Comparison of ENCODE assay signal across 20 cellular contexts in genomic region chr18:2776596-2776995, GRCh38.
A peak's percentile ranks its signal among the peaks of the same experiment; 100 is the strongest.
DNase-seq lines count a peak whose midpoint lies in the region; ATAC-seq lines count a peak whose summit lies in the region.
"Had no signal": no experiment of that assay in that cellular context is flagged by ENCODE, and none has a peak within 500 bp of the region (broad histone marks: within the 10 kb centered on the region; RNA-seq: fewer than 3 reads in every experiment).

No MANE protein-coding gene starts in this region.

- H3K27me3 ChIP-seq in BLaER1: no peaks in the 10 kb centered on the region

- no peaks in the 10 kb centered on the region for H3K9me3 ChIP-seq in BLaER1
- H3K9me3 ChIP-seq: SK-N-SH had no signal

- peak overlapping the region; percentile 45 for H3K4me2 ChIP-seq in BLaER1
- H3K4me2 ChIP-seq: SK-N-SH had no signal

- peaks cover 86% of the 10 kb centered on the region for H3K36me3 ChIP-seq in BLaER1

- no peak overlapping the region for H3K4me3 Mint-ChIP-seq in central memory CD8-positive, alpha-beta T cell
- H3K4me3 Mint-ChIP-seq in stimulated activated memory B cell treated with anti-CD40 and anti-IgM and Interleukin-4, amounts not matched to agents 10 μg/mL and 1 μg/mL and 100 μg/mL, for 72 hours: no peak overlapping the region
- H3K4me3 Mint-ChIP-seq: H9, HFFc6 had no signal

- H3K9me3 Mint-ChIP-seq in central memory CD8-positive, alpha-beta T cell: no peaks in the 10 kb centered on the region
- H3K9me3 Mint-ChIP-seq in stimulated activated memory B cell treated with anti-CD40 and anti-IgM and Interleukin-4, amounts not matched to agents 10 μg/mL and 1 μg/mL and 100 μg/mL, for 72 hours: no peaks in the 10 kb centered on the region
- H3K9me3 Mint-ChIP-seq: H9, HFFc6 had no signal

- H3K36me3 Mint-ChIP-seq in central memory CD8-positive, alpha-beta T cell (ENCODE audit: insufficient read depth): peaks cover 76% of the 10 kb centered on the region
- peaks cover 46% of the 10 kb centered on the region for H3K36me3 Mint-ChIP-seq in stimulated activated memory B cell treated with anti-CD40 and anti-IgM and Interleukin-4, amounts not matched to agents 10 μg/mL and 1 μg/mL and 100 μg/mL, for 72 hours

- DNase-seq in OCI-M1 (lab: John Stamatoyannopoulos, UW): peak; percentile 11
- no peak for DNase-seq in central memory CD8-positive, alpha-beta T cell (ENCODE audit: low spot score in 2 of 2)
- peak; percentile 76 for DNase-seq in pulmonary artery endothelial cell (ENCODE audit: low read depth, low spot score)
- DNase-seq in NCI-H1105 treated with DMSO at 0.1 percent for 48 hours (lab: John Stamatoyannopoulos, UW): no peak
- DNase-seq: DMS79 treated with DMSO at 0.1 percent for 48 hours, H9, HFFc6, NCI-H1417, NCI-H187, NCI-H2227 treated with DMSO at 0.1 percent for 48 hours, NCI-H510A, SIG-M5, SK-N-SH had no signal

- H3K4me3 ChIP-seq in BLaER1: no peak overlapping the region
- H3K4me3 ChIP-seq: K562 had no signal

- H3K4me1 Mint-ChIP-seq in central memory CD8-positive, alpha-beta T cell: peaks cover 5% of the 10 kb centered on the region
- H3K4me1 Mint-ChIP-seq in stimulated activated memory B cell treated with anti-CD40 and anti-IgM and Interleukin-4, amounts not matched to agents 10 μg/mL and 1 μg/mL and 100 μg/mL, for 72 hours: no peaks in the 10 kb centered on the region
- H3K4me1 Mint-ChIP-seq: H9 had no signal

- peak overlapping the region; percentile 61 for H3K27ac Mint-ChIP-seq in central memory CD8-positive, alpha-beta T cell (ENCODE audit: low read depth)
- H3K27ac Mint-ChIP-seq in stimulated activated memory B cell treated with anti-CD40 and anti-IgM and Interleukin-4, amounts not matched to agents 10 μg/mL and 1 μg/mL and 100 μg/mL, for 72 hours: no peak overlapping the region
- H3K27ac Mint-ChIP-seq: H9, HFFc6 had no signal

- no peak overlapping the region for H3K9ac ChIP-seq in BLaER1
- H3K9ac ChIP-seq: SK-N-SH had no signal

- H3K4me1 ChIP-seq in BLaER1: peaks cover 11% of the 10 kb centered on the region

- no peak for ATAC-seq in central memory CD8-positive, alpha-beta T cell (replicated peaks; ENCODE audit: extremely low read depth, poor library complexity, severe bottlenecking)
- ATAC-seq in stimulated activated memory B cell treated with anti-CD40 and anti-IgM and Interleukin-4, amounts not matched to agents 10 μg/mL and 1 μg/mL and 100 μg/mL, for 72 hours: no peak
- ATAC-seq in GM19023 (IDR thresholded peaks at IDR 0.05; ENCODE audit: unreplicated experiment): no peak
- ATAC-seq: HepG2, K562, Panc1 had no signal

- no peak overlapping the region for H3K27ac ChIP-seq in BLaER1
- H3K27ac ChIP-seq: HL-60 had no signal

- H3K27me3 Mint-ChIP-seq in central memory CD8-positive, alpha-beta T cell: no peaks in the 10 kb centered on the region
- H3K27me3 Mint-ChIP-seq in stimulated activated memory B cell treated with anti-CD40 and anti-IgM and Interleukin-4, amounts not matched to agents 10 μg/mL and 1 μg/mL and 100 μg/mL, for 72 hours: no peaks in the 10 kb centered on the region

- H4K20me1 ChIP-seq in BLaER1: no peaks in the 10 kb centered on the region

Comparison
In these comparisons a context has a peak if more than half of its experiments do, and no peak if none do; other contexts are left out.
1. DNase-seq: peak in OCI-M1 (single experiment) and pulmonary artery endothelial cell (single experiment); none in central memory CD8-positive, alpha-beta T cell (0 of 2) and NCI-H1105 treated with DMSO at 0.1 percent for 48 hours (single experiment).